ENCODE assay signal across 1 cellular context in the genomic region with DNA sequence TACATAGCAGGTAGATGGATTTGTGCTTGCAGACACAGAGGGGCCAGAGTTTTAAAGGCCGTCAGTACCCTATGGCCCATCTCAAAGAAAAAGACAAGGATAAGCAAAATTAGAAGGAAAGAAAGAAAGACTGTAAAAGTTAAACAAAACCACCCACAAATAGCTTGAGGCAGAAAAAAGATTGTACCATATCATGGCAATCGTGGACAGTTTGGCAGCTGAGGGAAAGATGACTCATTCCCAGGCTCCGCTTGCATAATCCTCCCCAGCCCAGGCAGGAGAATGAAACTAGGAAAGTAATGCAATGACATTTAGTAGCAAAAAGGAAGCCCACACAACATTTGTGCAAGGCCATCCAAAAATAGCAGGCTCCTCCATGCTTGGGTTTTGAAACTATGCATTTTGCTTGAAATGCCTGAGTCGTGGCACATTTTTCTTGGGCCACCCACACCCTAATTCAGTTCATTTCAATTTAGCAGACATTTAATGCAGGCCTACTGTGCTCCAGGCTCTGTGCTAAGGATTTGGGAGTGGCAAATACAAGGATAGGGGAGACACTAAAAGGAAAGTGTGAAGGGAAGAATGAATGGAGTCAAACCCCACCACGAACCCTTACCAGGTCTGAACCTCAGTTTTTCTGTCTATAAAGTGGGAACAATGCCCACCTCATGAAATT.
TF ChIP-seq lines count a peak whose summit lies in the region.

No MANE protein-coding gene starts in this region.

TF ChIP-seq in K562, 482 proteins besides CTCF, POLR2A, EP300 and RAD21 (continued from another document and continues in another):
- TF ChIP-seq FOXP4 (CRISPR knock-in tag; IDR thresholded peaks at IDR 0.05; ENCODE audit: borderline replicate concordance), result no peak
- TF ChIP-seq CBFB (CRISPR knock-in tag; IDR thresholded peaks at IDR 0.05), result no peak
- peak; percentile 66 for TF ChIP-seq C11orf30 (IDR thresholded peaks at IDR 0.05; ENCODE audit: low read depth)
- TF ChIP-seq ZNF24 (IDR thresholded peaks at IDR 0.05), result peak; percentile 80
- TF ChIP-seq ETV6 (IDR thresholded peaks at IDR 0.05; ENCODE audit: borderline replicate concordance in 1 of 2, low read depth in 2 of 2, low read length in 1 of 2), result peak in 1 of 2 experiments; percentile 45; a peak in 1 of 4 replicates
- no peak for TF ChIP-seq ETV6 (CRISPR knock-in tag; IDR thresholded peaks at IDR 0.05; ENCODE audit: borderline replicate concordance)
- TF ChIP-seq BCOR (IDR thresholded peaks at IDR 0.05), result peak; percentile 97
- TF ChIP-seq ZBTB11 (CRISPR knock-in tag; IDR thresholded peaks at IDR 0.05), result 0 out of 6 replicates have a peak, but pooled peaks of 1 of the 3 experiments have one; percentile 37
- peak; percentile 59; the same call in 1 of the 2 replicates for TF ChIP-seq MYC (IDR thresholded peaks at IDR 0.05; ENCODE audit: low read depth, low read length)
- TF ChIP-seq MYC (CRISPR knock-in tag; IDR thresholded peaks at IDR 0.05; ENCODE audit: borderline replicate concordance, low read depth), result no peak
- peak; percentile 27; the same call in 1 of the 2 replicates for TF ChIP-seq BACH1 (tag; IDR thresholded peaks at IDR 0.05)
- TF ChIP-seq HOMEZ (CRISPR knock-in tag; IDR thresholded peaks at IDR 0.05), result no peak
- TF ChIP-seq PRMT5 (CRISPR knock-in tag; IDR thresholded peaks at IDR 0.05), result no peak
- peak; percentile 66 for TF ChIP-seq CREM (IDR thresholded peaks at IDR 0.05; ENCODE audit: low read depth)
- peak in 1 of 2 experiments; percentile 42; a peak in 2 of 4 replicates for TF ChIP-seq MNT (conservative IDR thresholded peaks at IDR 0.05)
- TF ChIP-seq ZNF589 (CRISPR knock-in tag; IDR thresholded peaks at IDR 0.05; ENCODE audit: low read depth), result no peak
- peak; percentile 72 for TF ChIP-seq CBX1 (IDR thresholded peaks at IDR 0.05; ENCODE audit: low read depth)
- peak; percentile 48; the same call in 1 of the 2 replicates for TF ChIP-seq SMARCA5 (IDR thresholded peaks at IDR 0.05)
- TF ChIP-seq ATF1 (CRISPR knock-in tag; IDR thresholded peaks at IDR 0.05), result no peak
- TF ChIP-seq ATF1 (tag; IDR thresholded peaks at IDR 0.05), result peak; percentile 43
- peak; percentile 93 for TF ChIP-seq ATF7 (IDR thresholded peaks at IDR 0.05)
- peak; percentile 58; the same call in 1 of the 2 replicates for TF ChIP-seq MBD2 (IDR thresholded peaks at IDR 0.05; ENCODE audit: borderline replicate concordance, low read depth)
- TF ChIP-seq RCOR1 (IDR thresholded peaks at IDR 0.05; ENCODE audit: borderline replicate concordance in 1 of 2, low read depth in 2 of 2, low read length in 2 of 2), result peak; percentile 7 to 69; a peak in 2 of 4 replicates
- peak; percentile 79 for TF ChIP-seq NFE2 (IDR thresholded peaks at IDR 0.05; ENCODE audit: low read depth)
- TF ChIP-seq MCM5 (IDR thresholded peaks at IDR 0.05; ENCODE audit: low read depth), result no peak
- no peak for TF ChIP-seq ZNF41 (CRISPR knock-in tag; conservative IDR thresholded peaks at IDR 0.05)
- no peak for TF ChIP-seq YBX1 (IDR thresholded peaks at IDR 0.05)
- TF ChIP-seq ARNT (IDR thresholded peaks at IDR 0.05), result 0 out of 4 replicates have a peak, but pooled peaks of 1 of the 2 experiments have one; percentile 60
- peak; percentile 63; the same call in 1 of the 2 replicates for TF ChIP-seq MEF2D (tag; conservative IDR thresholded peaks at IDR 0.05; ENCODE audit: low read depth)
- peak; percentile 99 for TF ChIP-seq JUN (IDR thresholded peaks at IDR 0.05; ENCODE audit: borderline replicate concordance, low read depth, low read length)
- TF ChIP-seq JUN (CRISPR knock-in tag; IDR thresholded peaks at IDR 0.05; ENCODE audit: borderline replicate concordance), result no peak
- TF ChIP-seq ELF1 (tag; IDR thresholded peaks at IDR 0.05), result no peak
- TF ChIP-seq, protein P1, sequence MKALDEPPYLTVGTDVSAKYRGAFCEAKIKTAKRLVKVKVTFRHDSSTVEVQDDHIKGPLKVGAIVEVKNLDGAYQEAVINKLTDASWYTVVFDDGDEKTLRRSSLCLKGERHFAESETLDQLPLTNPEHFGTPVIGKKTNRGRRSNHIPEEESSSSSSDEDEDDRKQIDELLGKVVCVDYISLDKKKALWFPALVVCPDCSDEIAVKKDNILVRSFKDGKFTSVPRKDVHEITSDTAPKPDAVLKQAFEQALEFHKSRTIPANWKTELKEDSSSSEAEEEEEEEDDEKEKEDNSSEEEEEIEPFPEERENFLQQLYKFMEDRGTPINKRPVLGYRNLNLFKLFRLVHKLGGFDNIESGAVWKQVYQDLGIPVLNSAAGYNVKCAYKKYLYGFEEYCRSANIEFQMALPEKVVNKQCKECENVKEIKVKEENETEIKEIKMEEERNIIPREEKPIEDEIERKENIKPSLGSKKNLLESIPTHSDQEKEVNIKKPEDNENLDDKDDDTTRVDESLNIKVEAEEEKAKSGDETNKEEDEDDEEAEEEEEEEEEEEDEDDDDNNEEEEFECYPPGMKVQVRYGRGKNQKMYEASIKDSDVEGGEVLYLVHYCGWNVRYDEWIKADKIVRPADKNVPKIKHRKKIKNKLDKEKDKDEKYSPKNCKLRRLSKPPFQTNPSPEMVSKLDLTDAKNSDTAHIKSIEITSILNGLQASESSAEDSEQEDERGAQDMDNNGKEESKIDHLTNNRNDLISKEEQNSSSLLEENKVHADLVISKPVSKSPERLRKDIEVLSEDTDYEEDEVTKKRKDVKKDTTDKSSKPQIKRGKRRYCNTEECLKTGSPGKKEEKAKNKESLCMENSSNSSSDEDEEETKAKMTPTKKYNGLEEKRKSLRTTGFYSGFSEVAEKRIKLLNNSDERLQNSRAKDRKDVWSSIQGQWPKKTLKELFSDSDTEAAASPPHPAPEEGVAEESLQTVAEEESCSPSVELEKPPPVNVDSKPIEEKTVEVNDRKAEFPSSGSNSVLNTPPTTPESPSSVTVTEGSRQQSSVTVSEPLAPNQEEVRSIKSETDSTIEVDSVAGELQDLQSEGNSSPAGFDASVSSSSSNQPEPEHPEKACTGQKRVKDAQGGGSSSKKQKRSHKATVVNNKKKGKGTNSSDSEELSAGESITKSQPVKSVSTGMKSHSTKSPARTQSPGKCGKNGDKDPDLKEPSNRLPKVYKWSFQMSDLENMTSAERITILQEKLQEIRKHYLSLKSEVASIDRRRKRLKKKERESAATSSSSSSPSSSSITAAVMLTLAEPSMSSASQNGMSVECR (CRISPR knock-in tag; IDR thresholded peaks at IDR 0.05), result no peak
- TF ChIP-seq ERF (CRISPR knock-in tag; IDR thresholded peaks at IDR 0.05), result no peak
- TF ChIP-seq BHLHE40 (IDR thresholded peaks at IDR 0.05; ENCODE audit: low read length), result peak; percentile 76
- peak; percentile 30; the same call in 1 of the 2 replicates for TF ChIP-seq GATA2 (CRISPR knock-in tag; IDR thresholded peaks at IDR 0.05)
- TF ChIP-seq PRDM10 (IDR thresholded peaks at IDR 0.05; ENCODE audit: partially characterized antibody), result peak; percentile 56
- TF ChIP-seq TBL1XR1 (IDR thresholded peaks at IDR 0.05; ENCODE audit: low read length in 2 of 2), result peak in 1 of 2 experiments; percentile 60; a peak in 1 of 4 replicates
- no peak for TF ChIP-seq BRCA1 (IDR thresholded peaks at IDR 0.05)
- no peak for TF ChIP-seq BRCA1 (CRISPR knock-in tag; IDR thresholded peaks at IDR 0.05)
- TF ChIP-seq, protein P2, sequence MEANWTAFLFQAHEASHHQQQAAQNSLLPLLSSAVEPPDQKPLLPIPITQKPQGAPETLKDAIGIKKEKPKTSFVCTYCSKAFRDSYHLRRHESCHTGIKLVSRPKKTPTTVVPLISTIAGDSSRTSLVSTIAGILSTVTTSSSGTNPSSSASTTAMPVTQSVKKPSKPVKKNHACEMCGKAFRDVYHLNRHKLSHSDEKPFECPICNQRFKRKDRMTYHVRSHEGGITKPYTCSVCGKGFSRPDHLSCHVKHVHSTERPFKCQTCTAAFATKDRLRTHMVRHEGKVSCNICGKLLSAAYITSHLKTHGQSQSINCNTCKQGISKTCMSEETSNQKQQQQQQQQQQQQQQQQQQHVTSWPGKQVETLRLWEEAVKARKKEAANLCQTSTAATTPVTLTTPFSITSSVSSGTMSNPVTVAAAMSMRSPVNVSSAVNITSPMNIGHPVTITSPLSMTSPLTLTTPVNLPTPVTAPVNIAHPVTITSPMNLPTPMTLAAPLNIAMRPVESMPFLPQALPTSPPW (CRISPR knock-in tag; IDR thresholded peaks at IDR 0.05), result peak; percentile 53; the same call in 1 of the 2 replicates
- no peak for TF ChIP-seq POLR2H (tag; IDR thresholded peaks at IDR 0.05; ENCODE audit: low read depth)
- peak; percentile 71 for TF ChIP-seq ZNF316 (IDR thresholded peaks at IDR 0.05)
- TF ChIP-seq ASH1L (IDR thresholded peaks at IDR 0.05; ENCODE audit: borderline replicate concordance, low read depth, partially characterized antibody), result no peak
